1 cellular context compared by ENCODE assay signal in the genomic region with DNA sequence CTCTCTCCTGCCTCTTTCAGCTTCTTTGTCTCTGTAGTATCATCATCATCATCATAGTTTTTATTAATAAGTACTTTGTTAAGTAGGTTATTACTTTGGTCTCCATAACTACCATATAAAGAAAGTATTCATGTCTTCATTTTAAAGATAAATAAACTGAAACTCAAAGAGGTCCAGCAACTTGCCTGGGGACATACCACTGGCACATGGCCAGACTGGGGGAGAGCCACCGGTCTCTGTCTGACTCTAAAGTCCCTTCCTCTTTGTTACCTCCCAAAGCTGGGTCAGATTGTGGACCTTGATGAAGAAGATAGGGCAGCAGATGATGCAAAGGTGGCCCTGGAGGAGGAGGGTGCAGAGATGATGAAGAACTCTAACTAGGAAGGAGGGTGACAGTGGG.
TF ChIP-seq lines count a peak whose summit lies in the region.

No MANE protein-coding gene starts in this region.

TF ChIP-seq in HCT116, 20 proteins besides CTCF, POLR2A, EP300 and RAD21 (continued from another document):
- TF ChIP-seq POLR2AphosphoS5 (IDR thresholded peaks at IDR 0.05; ENCODE audit: low read depth, low read length) = no peak
- TF ChIP-seq TCF7L2 (IDR thresholded peaks at IDR 0.05; ENCODE audit: borderline replicate concordance, extremely low read depth, insufficient read depth, insufficient read length) = no peak
- no peak for TF ChIP-seq FOSL1 (IDR thresholded peaks at IDR 0.05; ENCODE audit: low read depth)
- TF ChIP-seq ZBTB33 (IDR thresholded peaks at IDR 0.05; ENCODE audit: extremely low read depth, insufficient replicate concordance, low read length) = no peak
- no peak for TF ChIP-seq CEBPB (IDR thresholded peaks at IDR 0.05; ENCODE audit: low read depth)
- TF ChIP-seq SP1 (IDR thresholded peaks at IDR 0.05; ENCODE audit: low read depth) = no peak
- TF ChIP-seq ZNF274 (IDR thresholded peaks at IDR 0.05; ENCODE audit: low read depth, low read length) = no peak
- no peak for TF ChIP-seq EZH2phosphoT487 (IDR thresholded peaks at IDR 0.05; ENCODE audit: borderline replicate concordance)
